14 cellular contexts compared by ENCODE assay signal in genomic region chr3:10496121-10496863, GRCh38. TPM values are rescaled to one million over a fixed set of nuclear protein-coding genes. Genes with fewer than 3 reads are reported as not detected.
A peak's percentile ranks its signal among the peaks of the same experiment; 100 is the strongest.
DNase-seq lines count a peak whose midpoint lies in the region; ATAC-seq and TF ChIP-seq lines count a peak whose summit lies in the region.
"Had no signal": no experiment of that assay in that cellular context is flagged by ENCODE, and none has a peak within 500 bp of the region (broad histone marks: within the 10 kb centered on the region; RNA-seq: fewer than 3 reads in every experiment).

No MANE protein-coding gene starts in this region.

- H3K4me3 Mint-ChIP-seq in activated CD4-positive, alpha-beta T cell treated with anti-CD3 and anti-CD28 coated beads, Interleukin-2, amount 10 ng/mL, durations not matched to agents 7 days and 5 days, result no peak overlapping the region
- H3K4me3 Mint-ChIP-seq in activated CD4-positive, alpha-beta T cell treated with anti-CD3 and anti-CD28 coated beads, Interleukin-2, amount 10 ng/mL, durations not matched to agents 24 days and 14 days, result no peak overlapping the region
- H3K4me3 Mint-ChIP-seq: CD4-positive, CD25-positive, alpha-beta regulatory T cell had no signal

- no peaks in the 10 kb centered on the region for H3K27me3 ChIP-seq in Karpas-422 (ENCODE audit: low read length)
- peaks cover 29% of the 10 kb centered on the region for H3K27me3 ChIP-seq in osteoblast (ENCODE audit: insufficient read depth, low read length)

- H3K4me3 ChIP-seq in Karpas-422 (ENCODE audit: low read length) (no peak overlapping the region), osteoblast (ENCODE audit: insufficient read depth, low read length) (no peak overlapping the region)
- H3K4me3 ChIP-seq: GM12878 had no signal

- peaks cover 2% of the 10 kb centered on the region for H3K27me3 Mint-ChIP-seq in activated CD4-positive, alpha-beta T cell treated with anti-CD3 and anti-CD28 coated beads, Interleukin-2, amount 10 ng/mL, durations not matched to agents 7 days and 5 days
- peaks cover 3% of the 10 kb centered on the region for H3K27me3 Mint-ChIP-seq in activated CD4-positive, alpha-beta T cell treated with anti-CD3 and anti-CD28 coated beads, Interleukin-2, amount 10 ng/mL, durations not matched to agents 24 days and 14 days

- POLR2A ChIA-PET in activated CD4-positive, alpha-beta T cell treated with anti-CD3 and anti-CD28 coated beads, Interleukin-2, amount 10 ng/mL, durations not matched to agents 7 days and 5 days (lab: Charles Lee), result no interaction called here

- H3K4me2 ChIP-seq in Karpas-422 (ENCODE audit: low read depth, low read length, poor library complexity, severe bottlenecking) (peak overlapping the region; percentile 30), osteoblast (ENCODE audit: insufficient read depth, low read length) (no peak overlapping the region)

- H4K20me1 ChIP-seq in Karpas-422 (ENCODE audit: insufficient read depth, low read depth, low read length), result no peaks in the 10 kb centered on the region
- H4K20me1 ChIP-seq in osteoblast (ENCODE audit: insufficient read depth, low read length), result no peaks in the 10 kb centered on the region

- H2AFZ ChIP-seq in Karpas-422 (ENCODE audit: low read length), result no peak overlapping the region
- H2AFZ ChIP-seq in osteoblast (ENCODE audit: low read length), result no peak overlapping the region

- no peaks in the 10 kb centered on the region for H3K9me2 ChIP-seq in Karpas-422 (replicated peaks; ENCODE audit: insufficient read depth, low read length)

- H3K9me3 ChIP-seq in Karpas-422 (ENCODE audit: low read length), result no peaks in the 10 kb centered on the region
- H3K9me3 ChIP-seq in osteoblast (ENCODE audit: low read depth, low read length), result no peaks in the 10 kb centered on the region

- H3K9ac ChIP-seq in Karpas-422 (ENCODE audit: low read length), result no peak overlapping the region

- no peak for TF ChIP-seq CTCF in osteoblast (IDR thresholded peaks at IDR 0.05; ENCODE audit: extremely low read depth, low read depth, low read length)

- peaks cover 15% of the 10 kb centered on the region for H3K4me1 ChIP-seq in Karpas-422 (ENCODE audit: low read length)
- no peaks in the 10 kb centered on the region for H3K4me1 ChIP-seq in osteoblast (ENCODE audit: insufficient read depth, low read length)

- H3K36me3 ChIP-seq in Karpas-422 (ENCODE audit: insufficient read depth, low read length), result no peaks in the 10 kb centered on the region
- no peaks in the 10 kb centered on the region for H3K36me3 ChIP-seq in osteoblast (ENCODE audit: insufficient read depth, low read length)

- ATAC-seq in left lobe of liver, result peak; percentile 80
- no peak for ATAC-seq in HG02571 (IDR thresholded peaks at IDR 0.05; ENCODE audit: unreplicated experiment)
- ATAC-seq: GM12878 had no signal

- no peaks in the 10 kb centered on the region for H3K4me1 Mint-ChIP-seq in activated CD4-positive, alpha-beta T cell treated with anti-CD3 and anti-CD28 coated beads, Interleukin-2, amount 10 ng/mL, durations not matched to agents 7 days and 5 days
- no peaks in the 10 kb centered on the region for H3K4me1 Mint-ChIP-seq in activated CD4-positive, alpha-beta T cell treated with anti-CD3 and anti-CD28 coated beads, Interleukin-2, amount 10 ng/mL, durations not matched to agents 24 days and 14 days

- H3K9me3 Mint-ChIP-seq in activated CD4-positive, alpha-beta T cell treated with anti-CD3 and anti-CD28 coated beads, Interleukin-2, amount 10 ng/mL, durations not matched to agents 7 days and 5 days, result no peaks in the 10 kb centered on the region
- no peaks in the 10 kb centered on the region for H3K9me3 Mint-ChIP-seq in activated CD4-positive, alpha-beta T cell treated with anti-CD3 and anti-CD28 coated beads, Interleukin-2, amount 10 ng/mL, durations not matched to agents 24 days and 14 days

- no peak for DNase-seq in activated CD4-positive, alpha-beta T cell treated with anti-CD3 and anti-CD28 coated beads, Interleukin-2, amount 10 ng/mL, durations not matched to agents 7 days and 5 days
- DNase-seq in activated CD4-positive, alpha-beta T cell treated with anti-CD3 and anti-CD28 coated beads, Interleukin-2, amount 10 ng/mL, durations not matched to agents 24 days and 14 days, result no peak
- no peak for DNase-seq in Karpas-422
- DNase-seq in left lobe of liver (ENCODE audit: low spot score), result peak; percentile 64
- DNase-seq in osteoblast (ENCODE audit: insufficient read length, low spot score, missing footprints), result peak; percentile 59
- no peak for DNase-seq in SHP77 treated with DMSO at 0.1 percent for 48 hours (lab: John Stamatoyannopoulos, UW)
- DNase-seq in hepatic stellate cell (ENCODE audit: low spot score), result no peak
- DNase-seq: CD4-positive, CD25-positive, alpha-beta regulatory T cell; DMS53; HCEC 1CT had no signal

- CTCF ChIA-PET in activated CD4-positive, alpha-beta T cell treated with anti-CD3 and anti-CD28 coated beads, Interleukin-2, amount 10 ng/mL, durations not matched to agents 7 days and 5 days (lab: Charles Lee), result interaction anchor here (1.0 kb wide), 1 partner anchor 42 kb away, joined by 3 read pairs; no protein-coding TSS in a partner anchor

- H3K27ac ChIP-seq in Karpas-422 (ENCODE audit: low read length) (no peak overlapping the region), osteoblast (ENCODE audit: low read depth, low read length) (no peak overlapping the region)
- H3K27ac ChIP-seq: 22Rv1, HL-60 had no signal

- H3K27ac Mint-ChIP-seq in activated CD4-positive, alpha-beta T cell treated with anti-CD3 and anti-CD28 coated beads, Interleukin-2, amount 10 ng/mL, durations not matched to agents 7 days and 5 days, result peak overlapping the region; percentile 28
- no peak overlapping the region for H3K27ac Mint-ChIP-seq in activated CD4-positive, alpha-beta T cell treated with anti-CD3 and anti-CD28 coated beads, Interleukin-2, amount 10 ng/mL, durations not matched to agents 24 days and 14 days
- H3K27ac Mint-ChIP-seq: CD4-positive, CD25-positive, alpha-beta regulatory T cell had no signal

- intact Hi-C loops in activated CD4-positive, alpha-beta T cell treated with anti-CD3 and anti-CD28 coated beads, Interleukin-2, amount 10 ng/mL, durations not matched to agents 24 days and 14 days (cut with micrococcal nuclease), result no loop called here

- no peaks in the 10 kb centered on the region for H3K79me2 ChIP-seq in Karpas-422 (ENCODE audit: low read length)
- H3K79me2 ChIP-seq in osteoblast (ENCODE audit: insufficient read depth, low read length), result no peaks in the 10 kb centered on the region

- no peaks in the 10 kb centered on the region for H3K36me3 Mint-ChIP-seq in activated CD4-positive, alpha-beta T cell treated with anti-CD3 and anti-CD28 coated beads, Interleukin-2, amount 10 ng/mL, durations not matched to agents 7 days and 5 days (ENCODE audit: low read depth)
- no peaks in the 10 kb centered on the region for H3K36me3 Mint-ChIP-seq in activated CD4-positive, alpha-beta T cell treated with anti-CD3 and anti-CD28 coated beads, Interleukin-2, amount 10 ng/mL, durations not matched to agents 24 days and 14 days (ENCODE audit: low read depth)
- H3K36me3 Mint-ChIP-seq: CD4-positive, CD25-positive, alpha-beta regulatory T cell had no signal

RNA-seq across cellular contexts. Expression of gene ATP2B2, which starts 9.1 kb away (rescaled TPM):
- not detected for total RNA-seq in activated CD4-positive, alpha-beta T cell treated with anti-CD3 and anti-CD28 coated beads, Interleukin-2, amount 10 ng/mL, durations not matched to agents 7 days and 5 days
- 0.31 TPM in 1 of 2 replicates, not detected in the other for total RNA-seq in activated CD4-positive, alpha-beta T cell treated with anti-CD3 and anti-CD28 coated beads, Interleukin-2, amount 10 ng/mL, durations not matched to agents 24 days and 14 days
- total RNA-seq in Karpas-422 (2014; rRNA removed; shearing (Covaris generic); ENCODE audit: low replicate concordance), result 0.11 and 0.22 TPM in 2 replicates
- total RNA-seq in left lobe of liver, result 37.9 TPM
- total RNA-seq in osteoblast, result not detected in 2 replicates
- total RNA-seq: CD4-positive, CD25-positive, alpha-beta regulatory T cell; GM12878 had no signal

Comparison
In these comparisons a context has a peak if more than half of its experiments do, and no peak if none do; other contexts are left out.
1. DNase-seq: peak in left lobe of liver (single experiment) and osteoblast (single experiment); none in activated CD4-positive, alpha-beta T cell treated with anti-CD3 and anti-CD28 coated beads, Interleukin-2, amount 10 ng/mL, durations not matched to agents 7 days and 5 days (single experiment), activated CD4-positive, alpha-beta T cell treated with anti-CD3 and anti-CD28 coated beads, Interleukin-2, amount 10 ng/mL, durations not matched to agents 24 days and 14 days (single experiment), Karpas-422 (single experiment), SHP77 treated with DMSO at 0.1 percent for 48 hours (single experiment) and hepatic stellate cell (single experiment).
2. RNA of gene ATP2B2, which starts 9.1 kb away (total RNA-seq): 37.9 TPM in left lobe of liver (single experiment); 0.11 to 0.22 TPM in Karpas-422, 0.31 TPM in activated CD4-positive, alpha-beta T cell treated with anti-CD3 and anti-CD28 coated beads, Interleukin-2, amount 10 ng/mL, durations not matched to agents 24 days and 14 days, not detected in activated CD4-positive, alpha-beta T cell treated with anti-CD3 and anti-CD28 coated beads, Interleukin-2, amount 10 ng/mL, durations not matched to agents 7 days and 5 days and not detected in osteoblast; every median in the first group is over 10 times any median in the second.